16 cellular contexts compared by ENCODE assay signal in the genomic region with DNA sequence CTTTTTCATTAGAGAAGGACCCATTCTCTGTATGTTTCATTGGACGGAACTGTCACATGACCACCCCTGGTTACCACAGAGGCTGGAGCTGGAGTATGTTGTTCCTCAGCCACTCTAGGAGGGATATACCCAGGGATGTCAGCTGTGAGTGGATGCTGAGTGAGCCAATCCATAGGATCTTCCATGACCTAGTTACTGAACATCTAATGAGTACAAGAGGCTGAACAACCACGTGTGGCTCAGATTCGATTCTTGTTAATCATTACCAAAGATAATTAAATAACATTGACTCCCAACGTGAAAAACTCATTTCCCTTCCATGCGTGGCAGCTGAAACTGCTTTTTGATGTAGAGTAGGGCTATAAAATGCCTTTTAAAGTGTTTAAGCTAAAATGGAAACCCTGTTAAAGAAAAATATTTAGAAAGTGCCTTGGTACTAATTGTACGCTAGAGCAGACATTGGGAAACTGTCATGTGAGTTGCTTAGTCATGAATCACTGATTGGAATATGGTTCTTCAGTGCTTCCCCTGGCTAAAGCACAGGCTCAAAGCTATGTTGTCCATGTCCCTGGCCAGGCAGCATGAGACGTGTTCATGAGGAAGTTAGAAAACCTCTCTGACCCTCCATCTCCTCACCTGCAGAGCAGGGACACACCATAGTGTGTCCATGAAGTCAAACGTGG.
"Had no signal": no experiment of that assay in that cellular context is flagged by ENCODE, and none has a peak within 500 bp of the region (broad histone marks: within the 10 kb centered on the region; RNA-seq: fewer than 3 reads in every experiment).

No MANE protein-coding gene starts in this region.

- H3K4me3 Mint-ChIP-seq: activated T-helper 17 cell treated with anti-CD3 and anti-CD28 coated beads, Interleukin-2, amount 50 U/mL, for 72 hours; naive B cell; T-cell had no signal

- DNase-seq: activated CD4-positive, CD25-positive, alpha-beta regulatory T cell treated with anti-CD3 and anti-CD28 coated beads, Interleukin-2, amount 50 U/mL, for 72 hours; activated naive CD4-positive, alpha-beta T cell treated with Interleukin-2 at 50 U/mL for 16 hours; anterior cingulate cortex; effector CD8-positive, alpha-beta T cell; gastrocnemius medialis; midbrain; naive B cell; retina; SK-N-SH; T-cell; T-helper 9 cell; uterus had no signal

- H3K27me3 Mint-ChIP-seq: activated T-helper 17 cell treated with anti-CD3 and anti-CD28 coated beads, Interleukin-2, amount 50 U/mL, for 72 hours; T-cell had no signal

- H3K4me3 ChIP-seq: gastrocnemius medialis, lung, skin epidermis, thoracic aorta, uterus had no signal

- H3K27ac Mint-ChIP-seq: activated T-helper 17 cell treated with anti-CD3 and anti-CD28 coated beads, Interleukin-2, amount 50 U/mL, for 72 hours; naive B cell; T-cell had no signal

- H3K4me1 Mint-ChIP-seq: activated T-helper 17 cell treated with anti-CD3 and anti-CD28 coated beads, Interleukin-2, amount 50 U/mL, for 72 hours; naive B cell; T-cell had no signal

- H3K36me3 Mint-ChIP-seq: naive B cell had no signal

- H3K9me3 Mint-ChIP-seq: activated T-helper 17 cell treated with anti-CD3 and anti-CD28 coated beads, Interleukin-2, amount 50 U/mL, for 72 hours; naive B cell; T-cell had no signal
